1 cellular context compared by ENCODE assay signal in genomic region chr5:55037816-55038379, GRCh38.
TF ChIP-seq lines count a peak whose summit lies in the region.

No MANE protein-coding gene starts in this region.

TF ChIP-seq in H1, 55 proteins besides CTCF, POLR2A, EP300 and RAD21:
- no peak for TF ChIP-seq JUN (IDR thresholded peaks at IDR 0.05; ENCODE audit: low read depth, low read length)
- peak; percentile 48 for TF ChIP-seq MAFK (IDR thresholded peaks at IDR 0.05; ENCODE audit: low read depth, low read length)
